9 cellular contexts compared by ENCODE assay signal in the genomic region with DNA sequence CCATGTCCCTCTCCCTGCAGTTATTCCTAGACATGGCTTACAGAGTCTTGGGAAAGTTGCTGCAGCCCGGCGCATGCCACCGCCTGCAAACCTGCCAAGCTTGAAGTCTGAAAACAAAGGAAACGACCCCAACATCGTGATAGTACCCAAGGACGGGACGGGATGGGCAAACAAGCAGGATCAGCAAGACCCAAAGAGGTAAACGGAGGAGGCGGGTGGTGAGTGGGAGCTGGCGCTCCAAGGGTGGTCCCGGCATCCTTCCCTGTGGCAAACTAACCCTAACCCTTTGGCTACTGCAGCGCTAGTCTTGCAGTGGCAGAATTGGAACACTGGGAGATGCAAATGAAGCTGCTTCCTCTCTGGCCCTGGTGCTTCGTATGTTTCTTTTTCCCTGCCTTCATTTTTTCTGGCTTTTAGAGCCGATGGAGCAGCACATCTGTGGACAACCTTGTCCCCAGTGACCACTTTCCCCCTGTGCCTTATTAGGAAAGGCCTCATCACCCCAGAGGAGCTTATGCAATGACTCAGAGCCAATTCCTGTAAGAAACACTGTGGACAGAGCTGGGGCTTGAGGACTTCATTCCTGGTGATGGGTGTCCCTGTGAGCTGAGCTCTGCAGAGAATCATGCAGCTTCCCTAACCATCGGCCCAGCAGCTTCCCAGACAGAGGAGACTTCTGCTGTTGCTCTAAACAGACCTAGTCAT. TPM values are rescaled to one million over a fixed set of nuclear protein-coding genes. Genes with fewer than 3 reads are reported as not detected.
DNase-seq lines count a peak whose midpoint lies in the region; ATAC-seq, FAIRE-seq and TF ChIP-seq lines count a peak whose summit lies in the region.
"Had no signal": no experiment of that assay in that cellular context is flagged by ENCODE, and none has a peak within 500 bp of the region (broad histone marks: within the 10 kb centered on the region; RNA-seq: fewer than 3 reads in every experiment).

No MANE protein-coding gene starts in this region.

- DNase-seq in HTR-8/SVneo (ENCODE audit: insufficient read length, low spot score) (peak; percentile 14), choroid plexus epithelial cell (ENCODE audit: low read depth) (peak; percentile 87), mesenchymal stem cell (peak; percentile 94), cerebellum (ENCODE audit: low spot score) (no peak), NCI-H2029 (lab: John Stamatoyannopoulos, UW) (no peak), NCI-H187 treated with DMSO at 0.1 percent for 48 hours (lab: John Stamatoyannopoulos, UW) (no peak)
- DNase-seq: NCI-H1092 had no signal

- FAIRE-seq in HTR-8/SVneo (lab: Jason Lieb, UNC): no peak

- ATAC-seq in GM18517 (IDR thresholded peaks at IDR 0.05; ENCODE audit: unreplicated experiment): no peak

- H3K4me1 ChIP-seq in ACC112 (ENCODE audit: control insufficient read depth, insufficient read depth, low read length, unreplicated experiment) (peaks cover 19% of the 10 kb centered on the region), mesenchymal stem cell (ENCODE audit: control insufficient read depth, insufficient read depth, low read depth, low read length) (peaks cover 22% of the 10 kb centered on the region)

- H2AFZ ChIP-seq in ACC112 (ENCODE audit: low read length, unreplicated experiment): no peak overlapping the region
- H2AFZ ChIP-seq in mesenchymal stem cell (ENCODE audit: low read depth, low read length): no peak overlapping the region

- H3K36me3 ChIP-seq in ACC112 (ENCODE audit: insufficient read depth, low read length): peaks cover 32% of the 10 kb centered on the region
- H3K36me3 ChIP-seq in mesenchymal stem cell (ENCODE audit: control insufficient read depth in 1 of 2, insufficient read depth in 2 of 2, low read depth in 1 of 2, low read length in 2 of 2): peaks cover 38 to 61% of the 10 kb centered on the region in 2 experiments

- peak; percentile 10 for TF ChIP-seq CTCF in choroid plexus epithelial cell (conservative IDR thresholded peaks at IDR 0.05; ENCODE audit: low read depth, low read length)

- H3K4me3 ChIP-seq in ACC112 (ENCODE audit: low read depth, low read length): no peak overlapping the region
- no peak overlapping the region for H3K4me3 ChIP-seq in choroid plexus epithelial cell (ENCODE audit: low read depth, low read length)
- no peak overlapping the region for H3K4me3 ChIP-seq in mesenchymal stem cell (ENCODE audit: insufficient read depth in 1 of 2, low read depth in 1 of 2, low read length in 2 of 2)

- peak overlapping the region; percentile 81 to 84 for H3K18ac ChIP-seq in mesenchymal stem cell (ENCODE audit: low read depth in 1 of 2, low read length in 2 of 2)

- H3K79me1 ChIP-seq in mesenchymal stem cell (replicated peaks; ENCODE audit: low read length, poor library complexity, severe bottlenecking): peaks cover 6% of the 10 kb centered on the region

- H3K14ac ChIP-seq in mesenchymal stem cell (ENCODE audit: low read length in 2 of 2): peak overlapping the region in 1 of 2 experiments; percentile 82

- 73% methylated on average over 15 of the region's 15 CpGs for WGBS in mesenchymal stem cell

- peak overlapping the region in 1 of 2 experiments; percentile 5 for H3K4ac ChIP-seq in mesenchymal stem cell (ENCODE audit: low read depth in 1 of 2, low read length in 2 of 2)

- peak overlapping the region; percentile 43 for H4K91ac ChIP-seq in mesenchymal stem cell (ENCODE audit: low read length)

- H3K23ac ChIP-seq in mesenchymal stem cell (ENCODE audit: low read length in 2 of 2): peak overlapping the region in 1 of 2 experiments; percentile 79

- peak overlapping the region; percentile 55 for H3K9ac ChIP-seq in mesenchymal stem cell (ENCODE audit: low read length)

- H2BK15ac ChIP-seq in mesenchymal stem cell (ENCODE audit: low read depth, poor library complexity, severe bottlenecking): no peak overlapping the region

- peak overlapping the region; percentile 76 for H4K8ac ChIP-seq in mesenchymal stem cell (ENCODE audit: low read length)

- H3K4me2 ChIP-seq in mesenchymal stem cell (ENCODE audit: low read length, poor library complexity, severe bottlenecking): no peak overlapping the region

- H2AK5ac ChIP-seq in mesenchymal stem cell (ENCODE audit: low read length, severe bottlenecking): peak overlapping the region; percentile 61

- H2BK5ac ChIP-seq in mesenchymal stem cell (ENCODE audit: low read depth, low read length, poor library complexity, severe bottlenecking): no peak overlapping the region

- H3K27ac ChIP-seq in ACC112 (ENCODE audit: low read depth, low read length) (peak overlapping the region; percentile 53), mesenchymal stem cell (ENCODE audit: low read length, poor library complexity, severe bottlenecking) (peak overlapping the region; percentile 86)

- peak overlapping the region; percentile 23 to 52 for H2BK12ac ChIP-seq in mesenchymal stem cell (ENCODE audit: low read length in 2 of 2)

- no peaks in the 10 kb centered on the region for H3K9me3 ChIP-seq in mesenchymal stem cell (ENCODE audit: control insufficient read depth, low read length)

- no peak overlapping the region for H2BK120ac ChIP-seq in mesenchymal stem cell (ENCODE audit: low read depth, low read length)

- no peaks in the 10 kb centered on the region for H3K27me3 ChIP-seq in ACC112 (ENCODE audit: insufficient read depth, low read length)
- no peaks in the 10 kb centered on the region for H3K27me3 ChIP-seq in mesenchymal stem cell (ENCODE audit: control insufficient read depth in 1 of 2, insufficient read depth in 1 of 2, low read length in 2 of 2)

- H3K79me2 ChIP-seq in ACC112 (ENCODE audit: control insufficient read depth, insufficient read depth, low read length, unreplicated experiment): peaks cover 83% of the 10 kb centered on the region

RNA-seq across cellular contexts. Expression of gene PRRC2B, which starts 38.9 kb away (rescaled TPM):
- 55.8 TPM for polyA plus RNA-seq in mesenchymal stem cell (2013, experiment 1 of 2)
- 53.6 TPM for polyA plus RNA-seq in mesenchymal stem cell (2013, experiment 2 of 2)
- 162 TPM for total RNA-seq in cerebellum

Comparison
In these comparisons a context has a peak if more than half of its experiments do, and no peak if none do; other contexts are left out.
1. DNase-seq: peak in HTR-8/SVneo (single experiment), choroid plexus epithelial cell (single experiment) and mesenchymal stem cell (single experiment); none in cerebellum (single experiment), NCI-H2029 (single experiment) and NCI-H187 treated with DMSO at 0.1 percent for 48 hours (single experiment).